ENCODE assay signal across 1 cellular context in genomic region chr18:39486268-39486667, GRCh38.
TF ChIP-seq lines count a peak whose summit lies in the region.

No MANE protein-coding gene starts in this region.

TF ChIP-seq in H1, 55 proteins besides CTCF, POLR2A, EP300 and RAD21 (continued from another document):
- TF ChIP-seq, protein P1, sequence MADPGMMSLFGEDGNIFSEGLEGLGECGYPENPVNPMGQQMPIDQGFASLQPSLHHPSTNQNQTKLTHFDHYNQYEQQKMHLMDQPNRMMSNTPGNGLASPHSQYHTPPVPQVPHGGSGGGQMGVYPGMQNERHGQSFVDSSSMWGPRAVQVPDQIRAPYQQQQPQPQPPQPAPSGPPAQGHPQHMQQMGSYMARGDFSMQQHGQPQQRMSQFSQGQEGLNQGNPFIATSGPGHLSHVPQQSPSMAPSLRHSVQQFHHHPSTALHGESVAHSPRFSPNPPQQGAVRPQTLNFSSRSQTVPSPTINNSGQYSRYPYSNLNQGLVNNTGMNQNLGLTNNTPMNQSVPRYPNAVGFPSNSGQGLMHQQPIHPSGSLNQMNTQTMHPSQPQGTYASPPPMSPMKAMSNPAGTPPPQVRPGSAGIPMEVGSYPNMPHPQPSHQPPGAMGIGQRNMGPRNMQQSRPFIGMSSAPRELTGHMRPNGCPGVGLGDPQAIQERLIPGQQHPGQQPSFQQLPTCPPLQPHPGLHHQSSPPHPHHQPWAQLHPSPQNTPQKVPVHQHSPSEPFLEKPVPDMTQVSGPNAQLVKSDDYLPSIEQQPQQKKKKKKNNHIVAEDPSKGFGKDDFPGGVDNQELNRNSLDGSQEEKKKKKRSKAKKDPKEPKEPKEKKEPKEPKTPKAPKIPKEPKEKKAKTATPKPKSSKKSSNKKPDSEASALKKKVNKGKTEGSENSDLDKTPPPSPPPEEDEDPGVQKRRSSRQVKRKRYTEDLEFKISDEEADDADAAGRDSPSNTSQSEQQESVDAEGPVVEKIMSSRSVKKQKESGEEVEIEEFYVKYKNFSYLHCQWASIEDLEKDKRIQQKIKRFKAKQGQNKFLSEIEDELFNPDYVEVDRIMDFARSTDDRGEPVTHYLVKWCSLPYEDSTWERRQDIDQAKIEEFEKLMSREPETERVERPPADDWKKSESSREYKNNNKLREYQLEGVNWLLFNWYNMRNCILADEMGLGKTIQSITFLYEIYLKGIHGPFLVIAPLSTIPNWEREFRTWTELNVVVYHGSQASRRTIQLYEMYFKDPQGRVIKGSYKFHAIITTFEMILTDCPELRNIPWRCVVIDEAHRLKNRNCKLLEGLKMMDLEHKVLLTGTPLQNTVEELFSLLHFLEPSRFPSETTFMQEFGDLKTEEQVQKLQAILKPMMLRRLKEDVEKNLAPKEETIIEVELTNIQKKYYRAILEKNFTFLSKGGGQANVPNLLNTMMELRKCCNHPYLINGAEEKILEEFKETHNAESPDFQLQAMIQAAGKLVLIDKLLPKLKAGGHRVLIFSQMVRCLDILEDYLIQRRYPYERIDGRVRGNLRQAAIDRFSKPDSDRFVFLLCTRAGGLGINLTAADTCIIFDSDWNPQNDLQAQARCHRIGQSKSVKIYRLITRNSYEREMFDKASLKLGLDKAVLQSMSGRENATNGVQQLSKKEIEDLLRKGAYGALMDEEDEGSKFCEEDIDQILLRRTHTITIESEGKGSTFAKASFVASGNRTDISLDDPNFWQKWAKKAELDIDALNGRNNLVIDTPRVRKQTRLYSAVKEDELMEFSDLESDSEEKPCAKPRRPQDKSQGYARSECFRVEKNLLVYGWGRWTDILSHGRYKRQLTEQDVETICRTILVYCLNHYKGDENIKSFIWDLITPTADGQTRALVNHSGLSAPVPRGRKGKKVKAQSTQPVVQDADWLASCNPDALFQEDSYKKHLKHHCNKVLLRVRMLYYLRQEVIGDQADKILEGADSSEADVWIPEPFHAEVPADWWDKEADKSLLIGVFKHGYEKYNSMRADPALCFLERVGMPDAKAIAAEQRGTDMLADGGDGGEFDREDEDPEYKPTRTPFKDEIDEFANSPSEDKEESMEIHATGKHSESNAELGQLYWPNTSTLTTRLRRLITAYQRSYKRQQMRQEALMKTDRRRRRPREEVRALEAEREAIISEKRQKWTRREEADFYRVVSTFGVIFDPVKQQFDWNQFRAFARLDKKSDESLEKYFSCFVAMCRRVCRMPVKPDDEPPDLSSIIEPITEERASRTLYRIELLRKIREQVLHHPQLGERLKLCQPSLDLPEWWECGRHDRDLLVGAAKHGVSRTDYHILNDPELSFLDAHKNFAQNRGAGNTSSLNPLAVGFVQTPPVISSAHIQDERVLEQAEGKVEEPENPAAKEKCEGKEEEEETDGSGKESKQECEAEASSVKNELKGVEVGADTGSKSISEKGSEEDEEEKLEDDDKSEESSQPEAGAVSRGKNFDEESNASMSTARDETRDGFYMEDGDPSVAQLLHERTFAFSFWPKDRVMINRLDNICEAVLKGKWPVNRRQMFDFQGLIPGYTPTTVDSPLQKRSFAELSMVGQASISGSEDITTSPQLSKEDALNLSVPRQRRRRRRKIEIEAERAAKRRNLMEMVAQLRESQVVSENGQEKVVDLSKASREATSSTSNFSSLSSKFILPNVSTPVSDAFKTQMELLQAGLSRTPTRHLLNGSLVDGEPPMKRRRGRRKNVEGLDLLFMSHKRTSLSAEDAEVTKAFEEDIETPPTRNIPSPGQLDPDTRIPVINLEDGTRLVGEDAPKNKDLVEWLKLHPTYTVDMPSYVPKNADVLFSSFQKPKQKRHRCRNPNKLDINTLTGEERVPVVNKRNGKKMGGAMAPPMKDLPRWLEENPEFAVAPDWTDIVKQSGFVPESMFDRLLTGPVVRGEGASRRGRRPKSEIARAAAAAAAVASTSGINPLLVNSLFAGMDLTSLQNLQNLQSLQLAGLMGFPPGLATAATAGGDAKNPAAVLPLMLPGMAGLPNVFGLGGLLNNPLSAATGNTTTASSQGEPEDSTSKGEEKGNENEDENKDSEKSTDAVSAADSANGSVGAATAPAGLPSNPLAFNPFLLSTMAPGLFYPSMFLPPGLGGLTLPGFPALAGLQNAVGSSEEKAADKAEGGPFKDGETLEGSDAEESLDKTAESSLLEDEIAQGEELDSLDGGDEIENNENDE (IDR thresholded peaks at IDR 0.05; ENCODE audit: insufficient replicate concordance, low read length): no peak
- no peak for TF ChIP-seq TCF12 (IDR thresholded peaks at IDR 0.05; ENCODE audit: low read depth, low read length)
- TF ChIP-seq RFX5 (IDR thresholded peaks at IDR 0.05; ENCODE audit: borderline replicate concordance, low read depth, low read length): no peak
- TF ChIP-seq TAF1 (IDR thresholded peaks at IDR 0.05; ENCODE audit: low read depth, low read length): no peak
- no peak for TF ChIP-seq SIN3A (conservative IDR thresholded peaks at IDR 0.05 in 1 of 2, IDR thresholded peaks at IDR 0.05 in 1 of 2; ENCODE audit: low read depth in 1 of 2, low read length in 2 of 2)
- no peak for TF ChIP-seq RBBP5 (IDR thresholded peaks at IDR 0.05; ENCODE audit: borderline replicate concordance, low read depth, low read length)
- TF ChIP-seq HDAC2 (IDR thresholded peaks at IDR 0.05; ENCODE audit: borderline replicate concordance in 1 of 2, low read depth in 2 of 2, low read length in 2 of 2): no peak
- no peak for TF ChIP-seq ATF2 (IDR thresholded peaks at IDR 0.05; ENCODE audit: low read length)
- TF ChIP-seq CBX8 (IDR thresholded peaks at IDR 0.05; ENCODE audit: borderline replicate concordance, low read depth, low read length): no peak
- TF ChIP-seq, protein P2, sequence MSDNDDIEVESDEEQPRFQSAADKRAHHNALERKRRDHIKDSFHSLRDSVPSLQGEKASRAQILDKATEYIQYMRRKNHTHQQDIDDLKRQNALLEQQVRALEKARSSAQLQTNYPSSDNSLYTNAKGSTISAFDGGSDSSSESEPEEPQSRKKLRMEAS (IDR thresholded peaks at IDR 0.05): no peak
- no peak for TF ChIP-seq YY1 (IDR thresholded peaks at IDR 0.05; ENCODE audit: low read depth, low read length)
- no peak for TF ChIP-seq SIRT6 (IDR thresholded peaks at IDR 0.05; ENCODE audit: low read length)
- TF ChIP-seq CTBP2 (IDR thresholded peaks at IDR 0.05; ENCODE audit: borderline replicate concordance, insufficient read depth, insufficient read length, low read length): no peak
- no peak for TF ChIP-seq BRCA1 (IDR thresholded peaks at IDR 0.05; ENCODE audit: low read depth, low read length)
TF ChIP-seq in H1: peak in this region for 0.
